31 cellular contexts compared by ENCODE assay signal in genomic region chr14:93859957-93860356, GRCh38.
DNase-seq lines count a peak whose midpoint lies in the region; FAIRE-seq and TF ChIP-seq lines count a peak whose summit lies in the region.
"Had no signal": no experiment of that assay in that cellular context is flagged by ENCODE, and none has a peak within 500 bp of the region (broad histone marks: within the 10 kb centered on the region; RNA-seq: fewer than 3 reads in every experiment).

No MANE protein-coding gene starts in this region.

- TF ChIP-seq CTCF in BE2C (IDR thresholded peaks at IDR 0.05; ENCODE audit: low read depth, low read length) (no peak), hepatocyte (IDR thresholded peaks at IDR 0.05; ENCODE audit: poor library complexity) (no peak), GM10266 (IDR thresholded peaks at IDR 0.05; ENCODE audit: control insufficient read depth, insufficient read depth, low read depth, missing control alignments) (no peak), suprapubic skin (IDR thresholded peaks at IDR 0.05) (no peak)

- no peak for FAIRE-seq in HTR-8/SVneo (lab: Jason Lieb, UNC)
- FAIRE-seq: astrocyte, G401.6, GM18507, pancreas, TTC549 had no signal

- H3K4me1 ChIP-seq in BE2C (no peaks in the 10 kb centered on the region), SJCRH30 (peaks cover 2% of the 10 kb centered on the region; the same call in 1 of the 2 replicates), hepatocyte (ENCODE audit: insufficient read depth) (peaks cover 23% of the 10 kb centered on the region), suprapubic skin (no peaks in the 10 kb centered on the region)
- H3K4me1 ChIP-seq: foreskin keratinocyte, left ventricle myocardium inferior, pancreas, right lobe of liver had no signal

- H3K27ac ChIP-seq in SJCRH30 (no peak overlapping the region), hepatocyte (peak overlapping the region; percentile 68), suprapubic skin (no peak overlapping the region)
- H3K27ac ChIP-seq: dorsolateral prefrontal cortex, foreskin keratinocyte, KMS-11, left ventricle myocardium inferior, pancreas, right lobe of liver, thoracic aorta had no signal

- H3K36me3 ChIP-seq in BE2C, result no peaks in the 10 kb centered on the region
- H3K36me3 ChIP-seq in SJCRH30, result no peaks in the 10 kb centered on the region
- no peaks in the 10 kb centered on the region for H3K36me3 ChIP-seq in hepatocyte (replicated peaks; ENCODE audit: insufficient read depth, low read depth)
- H3K36me3 ChIP-seq in suprapubic skin, result no peaks in the 10 kb centered on the region
- H3K36me3 ChIP-seq: left ventricle myocardium inferior, pancreas, right lobe of liver, thoracic aorta had no signal

- no peaks in the 10 kb centered on the region for H3K79me2 ChIP-seq in hepatocyte

- H3K9me3 ChIP-seq in BE2C (no peaks in the 10 kb centered on the region), SJCRH30 (replicated peaks) (no peaks in the 10 kb centered on the region), hepatocyte (ENCODE audit: low read depth) (no peaks in the 10 kb centered on the region), suprapubic skin (no peaks in the 10 kb centered on the region)
- H3K9me3 ChIP-seq: left ventricle myocardium inferior, pancreas, right lobe of liver, thoracic aorta had no signal

- 63% methylated on average over 7 of the region's 7 CpGs for WGBS in hepatocyte (ENCODE audit: low lambda C conversion rate, missing lambda C conversion rate)
- 82% methylated on average over 7 of the region's 7 CpGs for WGBS in suprapubic skin

- H3K4me3 ChIP-seq in BE2C (ENCODE audit: low read depth, low read length), result no peak overlapping the region
- no peak overlapping the region for H3K4me3 ChIP-seq in SJCRH30
- no peak overlapping the region for H3K4me3 ChIP-seq in hepatocyte
- no peak overlapping the region for H3K4me3 ChIP-seq in suprapubic skin
- H3K4me3 ChIP-seq: dorsolateral prefrontal cortex, left ventricle myocardium inferior, pancreas, right lobe of liver, thoracic aorta had no signal

- TF ChIP-seq POLR2A in suprapubic skin (IDR thresholded peaks at IDR 0.05), result no peak

- no peaks in the 10 kb centered on the region for H3K9me2 ChIP-seq in hepatocyte (replicated peaks; ENCODE audit: insufficient read depth)

- no peak for TF ChIP-seq EP300 in suprapubic skin (IDR thresholded peaks at IDR 0.05)

- H4K20me1 ChIP-seq in hepatocyte (ENCODE audit: insufficient read depth, poor library complexity, severe bottlenecking), result no peaks in the 10 kb centered on the region

- H3K27me3 ChIP-seq in BE2C (no peaks in the 10 kb centered on the region), SJCRH30 (no peaks in the 10 kb centered on the region), hepatocyte (no peaks in the 10 kb centered on the region), suprapubic skin (peaks cover 5% of the 10 kb centered on the region)
- H3K27me3 ChIP-seq: foreskin keratinocyte, right lobe of liver had no signal

- peak; percentile 76 for DNase-seq in BE2C
- peak; percentile 13 for DNase-seq in H4 (ENCODE audit: low spot score)
- peak; percentile 77 to 85 for DNase-seq in SJCRH30
- DNase-seq in hepatocyte (ENCODE audit: low spot score), result peak; percentile 82
- DNase-seq in GM10266 (ENCODE audit: extremely low spot score), result no peak
- DNase-seq in AML-193 (lab: John Stamatoyannopoulos, UW), result no peak
- DNase-seq in suprapubic skin (ENCODE audit: low spot score in 2 of 2), result no peak
- no peak for DNase-seq in HTR-8/SVneo (ENCODE audit: insufficient read length, low spot score)
- DNase-seq: activated CD4-positive, CD25-positive, alpha-beta regulatory T cell treated with anti-CD3 and anti-CD28 coated beads, Interleukin-2, amount 50 U/mL, for 72 hours; activated CD8-positive, alpha-beta T cell treated with anti-CD3 and anti-CD28 coated beads for 36 hours; cerebellar nuclear complex; dorsolateral prefrontal cortex; foreskin keratinocyte; GOT3; hippocampal formation; left ventricle myocardium inferior; midbrain; MV-4-11; NCI-H187; NK-92 treated with Interleukin-12 subunit alpha and Interleukin-12 subunit beta, amount 100 ng/mL, for 24 hours; pancreas; right lobe of liver; stimulated activated CD4-positive, alpha-beta T cell treated with anti-CD3 and anti-CD28 coated beads, Interleukin-4, amount 100 ng/mL, for 4 hours; stimulated activated naive CD4-positive, alpha-beta T cell; T-helper 1 cell had no signal

- H3K4me2 ChIP-seq in hepatocyte, result no peak overlapping the region
- H3K4me2 ChIP-seq: KMS-11 had no signal

- H2AFZ ChIP-seq in hepatocyte, result no peak overlapping the region

Comparison
In these comparisons a context has a peak if more than half of its experiments do, and no peak if none do; other contexts are left out.
1. DNase-seq: peak in BE2C (single experiment), H4 (single experiment), SJCRH30 (2 of 2) and hepatocyte (single experiment); none in GM10266 (single experiment), AML-193 (0 of 2), suprapubic skin (0 of 2) and HTR-8/SVneo (single experiment).